ENCODE assay signal across 1 cellular context in the genomic region with DNA sequence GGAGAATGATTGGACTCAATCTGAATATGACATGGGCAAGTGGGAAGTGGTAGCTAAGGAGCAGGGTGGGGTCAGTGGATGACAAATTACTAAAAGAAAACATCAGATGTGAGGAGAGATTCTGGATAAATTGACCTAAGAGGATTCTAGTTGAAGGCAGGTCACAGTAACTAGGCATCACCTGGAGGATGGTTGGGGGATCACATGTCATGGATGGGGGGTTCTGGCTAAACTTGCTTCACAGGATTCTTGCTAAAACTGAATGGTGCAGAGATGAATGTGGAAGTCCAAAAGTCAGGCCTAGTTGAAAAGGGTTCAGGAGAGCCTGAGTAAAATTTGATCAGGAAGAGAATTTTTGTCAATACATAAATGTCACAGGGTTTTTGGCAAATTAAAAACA.
TF ChIP-seq lines count a peak whose summit lies in the region.

No MANE protein-coding gene starts in this region.

TF ChIP-seq in GM23338, 12 proteins besides CTCF, POLR2A, EP300 and RAD21 (continued from another document):
- TF ChIP-seq ETS1 (IDR thresholded peaks at IDR 0.05) (no peak), ZNF462 (CRISPR knock-in tag; IDR thresholded peaks at IDR 0.05) (no peak), EZH2phosphoT487 (IDR thresholded peaks at IDR 0.05; ENCODE audit: unreplicated experiment) (no peak), ZNF114 (CRISPR knock-in tag; IDR thresholded peaks at IDR 0.05) (no peak), ZNF331 (CRISPR knock-in tag; IDR thresholded peaks at IDR 0.05; ENCODE audit: low read depth) (no peak), NANOG (IDR thresholded peaks at IDR 0.05; ENCODE audit: borderline replicate concordance) (no peak), STAT1 (IDR thresholded peaks at IDR 0.05; ENCODE audit: unreplicated experiment) (no peak)
- TF ChIP-seq, protein P1, sequence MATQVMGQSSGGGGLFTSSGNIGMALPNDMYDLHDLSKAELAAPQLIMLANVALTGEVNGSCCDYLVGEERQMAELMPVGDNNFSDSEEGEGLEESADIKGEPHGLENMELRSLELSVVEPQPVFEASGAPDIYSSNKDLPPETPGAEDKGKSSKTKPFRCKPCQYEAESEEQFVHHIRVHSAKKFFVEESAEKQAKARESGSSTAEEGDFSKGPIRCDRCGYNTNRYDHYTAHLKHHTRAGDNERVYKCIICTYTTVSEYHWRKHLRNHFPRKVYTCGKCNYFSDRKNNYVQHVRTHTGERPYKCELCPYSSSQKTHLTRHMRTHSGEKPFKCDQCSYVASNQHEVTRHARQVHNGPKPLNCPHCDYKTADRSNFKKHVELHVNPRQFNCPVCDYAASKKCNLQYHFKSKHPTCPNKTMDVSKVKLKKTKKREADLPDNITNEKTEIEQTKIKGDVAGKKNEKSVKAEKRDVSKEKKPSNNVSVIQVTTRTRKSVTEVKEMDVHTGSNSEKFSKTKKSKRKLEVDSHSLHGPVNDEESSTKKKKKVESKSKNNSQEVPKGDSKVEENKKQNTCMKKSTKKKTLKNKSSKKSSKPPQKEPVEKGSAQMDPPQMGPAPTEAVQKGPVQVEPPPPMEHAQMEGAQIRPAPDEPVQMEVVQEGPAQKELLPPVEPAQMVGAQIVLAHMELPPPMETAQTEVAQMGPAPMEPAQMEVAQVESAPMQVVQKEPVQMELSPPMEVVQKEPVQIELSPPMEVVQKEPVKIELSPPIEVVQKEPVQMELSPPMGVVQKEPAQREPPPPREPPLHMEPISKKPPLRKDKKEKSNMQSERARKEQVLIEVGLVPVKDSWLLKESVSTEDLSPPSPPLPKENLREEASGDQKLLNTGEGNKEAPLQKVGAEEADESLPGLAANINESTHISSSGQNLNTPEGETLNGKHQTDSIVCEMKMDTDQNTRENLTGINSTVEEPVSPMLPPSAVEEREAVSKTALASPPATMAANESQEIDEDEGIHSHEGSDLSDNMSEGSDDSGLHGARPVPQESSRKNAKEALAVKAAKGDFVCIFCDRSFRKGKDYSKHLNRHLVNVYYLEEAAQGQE (IDR thresholded peaks at IDR 0.05; ENCODE audit: unreplicated experiment) = no peak
TF ChIP-seq in GM23338: peak in this region for 0.
